20 cellular contexts compared by ENCODE assay signal in the genomic region with DNA sequence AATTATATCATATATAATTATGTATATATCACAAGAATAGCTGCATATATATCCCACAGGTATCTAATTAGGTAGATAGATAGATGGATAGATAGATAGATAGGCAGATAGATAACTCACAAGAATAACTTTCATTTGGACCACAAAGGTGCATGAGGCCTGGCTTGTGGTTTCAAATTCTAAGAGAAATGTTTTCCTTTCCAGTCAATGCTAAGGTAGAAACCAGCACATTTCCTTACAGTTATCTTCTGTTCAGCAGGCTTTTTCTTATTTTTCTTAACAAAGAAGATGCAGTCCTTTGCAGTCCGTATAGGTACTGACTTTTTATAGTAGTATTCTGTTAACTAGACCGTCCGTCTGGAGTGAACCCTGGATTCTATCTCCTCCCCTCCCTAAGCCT.
A peak's percentile ranks its signal among the peaks of the same experiment; 100 is the strongest.
DNase-seq lines count a peak whose midpoint lies in the region; ATAC-seq and TF ChIP-seq lines count a peak whose summit lies in the region.
"Had no signal": no experiment of that assay in that cellular context is flagged by ENCODE, and none has a peak within 500 bp of the region (broad histone marks: within the 10 kb centered on the region; RNA-seq: fewer than 3 reads in every experiment).

No MANE protein-coding gene starts in this region.

- H3K36me3 ChIP-seq in DND-41 (ENCODE audit: insufficient read depth, low read length): no peaks in the 10 kb centered on the region
- H3K36me3 ChIP-seq in KOPT-K1 (ENCODE audit: insufficient read depth, low read length): no peaks in the 10 kb centered on the region
- H3K36me3 ChIP-seq: BE2C, BLaER1 had no signal

- H3K4me3 Mint-ChIP-seq in naive thymus-derived CD8-positive, alpha-beta T cell: peak overlapping the region in 2 of 10 donors; percentile 14 to 25
- H3K4me3 Mint-ChIP-seq: CD14-positive monocyte; CD4-positive, alpha-beta memory T cell; CD4-positive, CD25-positive, alpha-beta regulatory T cell; CD8-positive, alpha-beta memory T cell had no signal

- DNase-seq in DND-41 (no peak), NCI-H2081 treated with DMSO at 0.1 percent for 48 hours (lab: John Stamatoyannopoulos, UW) (no peak)
- DNase-seq in naive thymus-derived CD8-positive, alpha-beta T cell: no peak
- DNase-seq: 8988T; ACHN; BE2C; C1 segment of cervical spinal cord; CD4-positive, alpha-beta memory T cell; CD4-positive, CD25-positive, alpha-beta regulatory T cell; CD8-positive, alpha-beta memory T cell; COR-L47; DMS 273 treated with DMSO at 0.1 percent for 48 hours; DMS153; DMS53; DMS79; GF-D8 had no signal

- H2AFZ ChIP-seq in DND-41 (ENCODE audit: low read depth, low read length): no peak overlapping the region

- H3K27me3 ChIP-seq in DND-41 (ENCODE audit: insufficient read depth, low read length, poor library complexity): no peaks in the 10 kb centered on the region
- H3K27me3 ChIP-seq: BE2C, BLaER1 had no signal

- H3K9me3 Mint-ChIP-seq in naive thymus-derived CD8-positive, alpha-beta T cell: peaks cover 0 to 25% (median 11%) of the 10 kb centered on the region in 9 donors

- peak overlapping the region; percentile 48 for H3K27ac ChIP-seq in DND-41 (ENCODE audit: low read length)
- peak overlapping the region; percentile 41 for H3K27ac ChIP-seq in KOPT-K1 (ENCODE audit: low read depth, low read length, poor library complexity, severe bottlenecking)
- H3K27ac ChIP-seq: BLaER1 had no signal

- H3K27ac Mint-ChIP-seq in naive thymus-derived CD8-positive, alpha-beta T cell: peak overlapping the region in 7 of 10 donors; percentile 12 to 86 (median 61)
- H3K27ac Mint-ChIP-seq: CD14-positive monocyte; CD4-positive, alpha-beta memory T cell; CD4-positive, CD25-positive, alpha-beta regulatory T cell; CD8-positive, alpha-beta memory T cell had no signal

- peaks cover 0 to 4% (median 0%) of the 10 kb centered on the region in 3 donors for H3K36me3 Mint-ChIP-seq in naive thymus-derived CD8-positive, alpha-beta T cell
- H3K36me3 Mint-ChIP-seq: CD14-positive monocyte; CD4-positive, alpha-beta memory T cell; CD4-positive, CD25-positive, alpha-beta regulatory T cell; CD8-positive, alpha-beta memory T cell had no signal

- H3K27me3 Mint-ChIP-seq in naive thymus-derived CD8-positive, alpha-beta T cell: peaks cover 0 to 3% (median 0%) of the 10 kb centered on the region in 5 donors
- H3K27me3 Mint-ChIP-seq: CD4-positive, CD25-positive, alpha-beta regulatory T cell had no signal

- no peaks in the 10 kb centered on the region for H4K20me1 ChIP-seq in DND-41 (ENCODE audit: insufficient read depth, low read length)
- H4K20me1 ChIP-seq: BLaER1 had no signal

- H3K9ac ChIP-seq in DND-41 (ENCODE audit: low read depth, low read length): no peak overlapping the region
- H3K9ac ChIP-seq: BLaER1 had no signal

- H3K4me3 ChIP-seq in DND-41 (ENCODE audit: low read depth in 1 of 2, low read length in 2 of 2): no peak overlapping the region
- H3K4me3 ChIP-seq: BLaER1 had no signal

- no peak for TF ChIP-seq CTCF in DND-41 (IDR thresholded peaks at IDR 0.05; ENCODE audit: borderline replicate concordance, extremely low read depth, low read length, poor library complexity, severe bottlenecking)

- POLR2A ChIA-PET in naive thymus-derived CD8-positive, alpha-beta T cell (lab: Charles Lee): no interaction called here

- no peaks in the 10 kb centered on the region for H3K79me2 ChIP-seq in DND-41 (ENCODE audit: insufficient read depth, low read length)

- peaks cover 8% of the 10 kb centered on the region for H3K4me1 ChIP-seq in DND-41 (ENCODE audit: insufficient read depth, low read length)
- H3K4me1 ChIP-seq: BE2C, BLaER1 had no signal

- no peak overlapping the region for H3K4me2 ChIP-seq in DND-41 (ENCODE audit: insufficient read depth, low read length)
- H3K4me2 ChIP-seq: BLaER1 had no signal

- peaks cover 6% of the 10 kb centered on the region for H3K9me3 ChIP-seq in DND-41 (ENCODE audit: insufficient read depth, low read length, severe bottlenecking)
- peaks cover 7% of the 10 kb centered on the region for H3K9me3 ChIP-seq in KOPT-K1 (ENCODE audit: insufficient read depth, low read length, poor library complexity, severe bottlenecking)
- H3K9me3 ChIP-seq: BE2C, BLaER1 had no signal

- peaks cover 0 to 27% (median 6%) of the 10 kb centered on the region in 4 donors for H3K4me1 Mint-ChIP-seq in naive thymus-derived CD8-positive, alpha-beta T cell
- H3K4me1 Mint-ChIP-seq: CD4-positive, alpha-beta memory T cell; CD4-positive, CD25-positive, alpha-beta regulatory T cell; CD8-positive, alpha-beta memory T cell had no signal

- ATAC-seq in DND-41 (ENCODE audit: insufficient read depth, low read depth) (peak; percentile 69), HG03432 (IDR thresholded peaks at IDR 0.05; ENCODE audit: unreplicated experiment) (no peak)
- ATAC-seq in naive thymus-derived CD8-positive, alpha-beta T cell: no peak
